15 cellular contexts compared by ENCODE assay signal in the genomic region with DNA sequence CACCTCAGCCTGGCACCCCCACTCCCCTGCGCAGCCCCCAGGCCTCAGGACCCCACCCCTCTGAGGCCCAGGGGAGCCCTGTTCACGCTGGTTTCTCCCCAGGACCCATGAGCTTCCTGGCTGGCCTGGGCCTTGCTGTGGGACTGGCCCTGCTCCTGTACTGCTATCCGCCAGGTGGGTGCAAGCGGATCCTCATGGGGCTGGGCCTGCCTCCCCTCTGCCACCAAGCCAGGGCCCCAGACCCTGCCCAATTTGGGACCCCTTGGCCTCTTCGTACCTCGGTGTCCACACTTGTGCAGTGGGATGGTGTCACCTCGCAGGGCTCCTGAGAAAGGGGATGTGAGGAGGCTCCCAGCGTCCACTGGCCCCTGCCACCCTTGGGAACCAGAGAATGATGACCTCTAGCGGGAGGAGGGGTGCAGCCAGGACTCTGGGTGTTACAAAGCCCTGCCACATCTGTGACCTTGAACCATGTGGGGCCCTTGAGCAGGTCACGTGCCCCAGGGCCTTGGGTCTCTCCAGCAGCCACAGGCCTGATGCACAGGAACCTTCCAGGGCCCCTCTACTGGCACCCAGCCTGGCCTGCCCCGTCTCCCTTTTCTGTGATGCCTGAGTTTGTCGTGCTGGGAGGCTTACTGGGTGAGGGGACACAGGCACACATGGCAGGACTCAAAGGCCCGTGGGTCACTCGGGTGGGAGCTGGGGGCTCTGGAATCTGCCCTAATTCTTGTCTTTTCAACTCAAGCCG. TPM values are rescaled to one million over a fixed set of nuclear protein-coding genes. Genes with fewer than 3 reads are reported as not detected.
A peak's percentile ranks its signal among the peaks of the same experiment; 100 is the strongest.
DNase-seq lines count a peak whose midpoint lies in the region; ATAC-seq, FAIRE-seq and TF ChIP-seq lines count a peak whose summit lies in the region.
"Had no signal": no experiment of that assay in that cellular context is flagged by ENCODE, and none has a peak within 500 bp of the region (broad histone marks: within the 10 kb centered on the region; RNA-seq: fewer than 3 reads in every experiment).

No MANE protein-coding gene starts in this region.

- TF ChIP-seq CTCF in CD14-positive monocyte (IDR thresholded peaks at IDR 0.05) (peak; percentile 14), psoas muscle (IDR thresholded peaks at IDR 0.05) (no peak)

- H3K27ac Mint-ChIP-seq in CD14-positive monocyte (peak overlapping the region; percentile 97 to 100 (median 99)), T-helper 17 cell (peak overlapping the region; percentile 72)
- H3K27ac Mint-ChIP-seq: B cell had no signal

- no peak for FAIRE-seq in small intestine (lab: Jason Lieb, UNC)
- FAIRE-seq: islet of Langerhans, RCC 7860 had no signal

- H3K4me3 ChIP-seq in psoas muscle = no peak overlapping the region
- no peak overlapping the region for H3K4me3 ChIP-seq in small intestine (ENCODE audit: low read depth in 1 of 2, low read length in 2 of 2)

- H3K27me3 ChIP-seq in psoas muscle (ENCODE audit: insufficient read depth in 3 of 3, low read length in 2 of 3) (no peaks in the 10 kb centered on the region), small intestine (ENCODE audit: control insufficient read depth in 2 of 2, insufficient read depth in 2 of 2, low read length in 2 of 2) (no peaks in the 10 kb centered on the region)

- H3K4me1 Mint-ChIP-seq in CD14-positive monocyte (peaks cover 87% of the 10 kb centered on the region), T-helper 17 cell (peaks cover 19% of the 10 kb centered on the region)

- H3K27me3 Mint-ChIP-seq in CD14-positive monocyte (ENCODE audit: low read depth in 3 of 3) = peaks cover 0 to 2% (median 0%) of the 10 kb centered on the region in 3 donors
- no peaks in the 10 kb centered on the region for H3K27me3 Mint-ChIP-seq in T-helper 17 cell
- H3K27me3 Mint-ChIP-seq: B cell had no signal

- H3K9me3 Mint-ChIP-seq in CD14-positive monocyte = peaks cover 0 to 5% (median 0%) of the 10 kb centered on the region in 7 donors

- ATAC-seq in T-helper 17 cell (no peak), psoas muscle (no peak), HG02870 (IDR thresholded peaks at IDR 0.05; ENCODE audit: unreplicated experiment) (no peak)

- intact Hi-C loops in CD14-positive monocyte (cut with micrococcal nuclease) = loop anchor here in 1 of 2 donors (10.0 kb wide), 1 partner anchor 1053 kb away; no protein-coding TSS in a partner anchor
- intact Hi-C loops in psoas muscle (cut with DNase I) = loop anchor here in 1 of 2 donors (5.0 kb wide), 1 partner anchor 190 kb away; no protein-coding TSS in a partner anchor

- H3K36me3 ChIP-seq in psoas muscle (ENCODE audit: insufficient read depth in 1 of 2, low read depth in 1 of 2) (peaks cover 4 to 59% of the 10 kb centered on the region in 2 donors), small intestine (ENCODE audit: control insufficient read depth in 2 of 2, insufficient read depth in 2 of 2, low read length in 2 of 2) (peaks cover 0 to 14% of the 10 kb centered on the region in 2 donors)

- H3K36me3 Mint-ChIP-seq in CD14-positive monocyte (peaks cover 58 to 68% of the 10 kb centered on the region in 2 donors), T-helper 17 cell (ENCODE audit: low read depth) (peaks cover 7% of the 10 kb centered on the region)

- H3K4me1 ChIP-seq in psoas muscle (peaks cover 14% of the 10 kb centered on the region), small intestine (ENCODE audit: control insufficient read depth in 2 of 2, insufficient read depth in 1 of 2, low read depth in 1 of 2, low read length in 1 of 2) (no peaks in the 10 kb centered on the region)

- DNase-seq in CD14-positive monocyte (ENCODE audit: low spot score) (peak; percentile 72), T-helper 17 cell (peak in 1 of 3 donors; percentile 5), islet precursor cell (peak; percentile 51), psoas muscle (peak; percentile 21 to 55), small intestine (no peak), DMS 273 treated with DMSO at 0.1 percent for 48 hours (lab: John Stamatoyannopoulos, UW) (no peak)
- no peak for DNase-seq in activated CD4-positive, CD25-positive, alpha-beta regulatory T cell (lab: John Stamatoyannopoulos, UW)
- DNase-seq: activated T-cell treated with anti-CD3 and anti-CD28 coated beads for 4 hours; NCI-H524; stimulated activated naive CD4-positive, alpha-beta T cell treated with Interleukin-2 at 50 U/mL for 16 hours had no signal

- H3K27ac ChIP-seq in psoas muscle = no peak overlapping the region
- H3K27ac ChIP-seq in small intestine (ENCODE audit: low read depth in 1 of 2, low read length in 1 of 2) = no peak overlapping the region

- H3K9me3 ChIP-seq in T-helper 17 cell (ENCODE audit: control insufficient read depth, low read length, poor library complexity, severe bottlenecking) (no peaks in the 10 kb centered on the region), psoas muscle (no peaks in the 10 kb centered on the region), small intestine (ENCODE audit: control insufficient read depth, low read depth) (no peaks in the 10 kb centered on the region)

- WGBS in psoas muscle, 3 donors = 81 to 92% (median 83%) methylated on average over 15 of the region's 15 CpGs
- 87 to 90% (median 88%) methylated on average over 15 of the region's 15 CpGs for WGBS in small intestine, 3 donors

- H3K4me3 Mint-ChIP-seq in CD14-positive monocyte = peak overlapping the region; percentile 68 to 69
- peak overlapping the region; percentile 5 for H3K4me3 Mint-ChIP-seq in T-helper 17 cell
- H3K4me3 Mint-ChIP-seq: B cell had no signal

RNA-seq across cellular contexts. Expression of gene CARD19, which starts 16.3 kb away (rescaled TPM):
- 100 to 1,000 TPM; 130 to 137 TPM for polyA plus RNA-seq in CD14-positive monocyte
- total RNA-seq in T-helper 17 cell = 10 to 100 TPM; 45.2 to 54.4 TPM
- 10 to 100 TPM; 27.9 to 46.7 (median 38.2) TPM for total RNA-seq in psoas muscle
- polyA plus RNA-seq in psoas muscle = 10 to 100 TPM; 62.1 to 86.3 (median 66.1) TPM
- polyA plus RNA-seq in small intestine = 10 to 100 TPM; 39.3 to 45.6 (median 44.9) TPM

RNA-seq across cellular contexts. Expression of gene NINJ1, which starts 21.8 kb away (rescaled TPM):
- polyA plus RNA-seq in CD14-positive monocyte (100 to 1,000 TPM; 290 to 469 TPM), psoas muscle (10 to 100 TPM; 19.2 to 40.1 (median 22.8) TPM), small intestine (10 to 100 TPM; 29.4 to 64.0 (median 44.1) TPM)
- total RNA-seq in T-helper 17 cell (100 to 1,000 TPM; 169 to 219 TPM), psoas muscle (10 to 100 TPM; 17.8 to 24.8 (median 21.2) TPM)

RNA-seq across cellular contexts. Expression of gene SUSD3, which starts 53.8 kb away (rescaled TPM):
- polyA plus RNA-seq in CD14-positive monocyte (10 to 100 TPM; 10.5 to 15.7 TPM), psoas muscle (under 1 TPM; 0.13 to 0.65 (median 0.31) TPM), small intestine (1 to 10 TPM in 2 of 3 donors, not detected in 1; 3.7 to 3.8 TPM)
- total RNA-seq in T-helper 17 cell (10 to 100 TPM; 47.2 to 62.3 TPM), psoas muscle (under 1 TPM in 2 of 4 donors, not detected in 2; 0.34 to 0.54 TPM)
- total RNA-seq: glomerular endothelial cell had no signal

Comparison
In these comparisons a context has a peak if more than half of its experiments do, and no peak if none do; other contexts are left out.
1. DNase-seq: peak in CD14-positive monocyte (single experiment), islet precursor cell (single experiment) and psoas muscle (2 of 2); none in activated CD4-positive, CD25-positive, alpha-beta regulatory T cell (0 of 4), small intestine (single experiment) and DMS 273 treated with DMSO at 0.1 percent for 48 hours (single experiment).
2. RNA of gene NINJ1, which starts 21.8 kb away (polyA plus RNA-seq): 290 to 469 TPM in CD14-positive monocyte; 29.4 to 64.0 TPM in small intestine and 19.2 to 40.1 TPM in psoas muscle; every median in the first group is over 4 times any median in the second.